8 cellular contexts compared by ENCODE assay signal in genomic region chr2:157751462-157752058, GRCh38.
A peak's percentile ranks its signal among the peaks of the same experiment; 100 is the strongest.
DNase-seq lines count a peak whose midpoint lies in the region; ATAC-seq and TF ChIP-seq lines count a peak whose summit lies in the region.

No MANE protein-coding gene starts in this region.

- peak; percentile 65 for ATAC-seq in HG03045 (IDR thresholded peaks at IDR 0.05; ENCODE audit: unreplicated experiment)
- no peak for ATAC-seq in T-helper 17 cell

- H3K4me3 ChIP-seq in fibroblast of the aortic adventitia (ENCODE audit: low read depth, low read length): no peak overlapping the region

- no peak overlapping the region for H3K4me3 Mint-ChIP-seq in T-helper 17 cell

- TF ChIP-seq CTCF in fibroblast of the aortic adventitia (IDR thresholded peaks at IDR 0.05; ENCODE audit: insufficient read depth, low read length): no peak

- H3K9me3 ChIP-seq in T-helper 17 cell (ENCODE audit: control insufficient read depth, low read length, poor library complexity, severe bottlenecking): no peaks in the 10 kb centered on the region

- peaks cover 32% of the 10 kb centered on the region for H3K36me3 Mint-ChIP-seq in T-helper 17 cell (ENCODE audit: low read depth)

- DNase-seq in DMS53 (lab: John Stamatoyannopoulos, UW): peak; percentile 27
- DNase-seq in DMS53 treated with DMSO at 0.1 percent for 48 hours (lab: John Stamatoyannopoulos, UW; ENCODE audit: unreplicated experiment): no peak
- no peak for DNase-seq in T-helper 17 cell
- DNase-seq in fibroblast of the aortic adventitia (ENCODE audit: low read depth): peak; percentile 6
- DNase-seq in NOMO-1 treated with DMSO at 0.1 percent for 48 hours (lab: John Stamatoyannopoulos, UW; ENCODE audit: unreplicated experiment): no peak
- DNase-seq in medulla oblongata (ENCODE audit: extremely low spot score): no peak
- DNase-seq in superior temporal gyrus (ENCODE audit: extremely low spot score): no peak

- H3K27me3 Mint-ChIP-seq in T-helper 17 cell: no peaks in the 10 kb centered on the region

- H3K27ac Mint-ChIP-seq in T-helper 17 cell: peak overlapping the region; percentile 41

- peaks cover 16% of the 10 kb centered on the region for H3K4me1 Mint-ChIP-seq in T-helper 17 cell

Comparison
In these comparisons a context has a peak if more than half of its experiments do, and no peak if none do; other contexts are left out.
1. DNase-seq: peak in DMS53 (single experiment) and fibroblast of the aortic adventitia (single experiment); none in DMS53 treated with DMSO at 0.1 percent for 48 hours (single experiment), T-helper 17 cell (0 of 3), NOMO-1 treated with DMSO at 0.1 percent for 48 hours (single experiment), medulla oblongata (single experiment) and superior temporal gyrus (single experiment).